Comparison of ENCODE assay signal across 1 cellular context in the genomic region with DNA sequence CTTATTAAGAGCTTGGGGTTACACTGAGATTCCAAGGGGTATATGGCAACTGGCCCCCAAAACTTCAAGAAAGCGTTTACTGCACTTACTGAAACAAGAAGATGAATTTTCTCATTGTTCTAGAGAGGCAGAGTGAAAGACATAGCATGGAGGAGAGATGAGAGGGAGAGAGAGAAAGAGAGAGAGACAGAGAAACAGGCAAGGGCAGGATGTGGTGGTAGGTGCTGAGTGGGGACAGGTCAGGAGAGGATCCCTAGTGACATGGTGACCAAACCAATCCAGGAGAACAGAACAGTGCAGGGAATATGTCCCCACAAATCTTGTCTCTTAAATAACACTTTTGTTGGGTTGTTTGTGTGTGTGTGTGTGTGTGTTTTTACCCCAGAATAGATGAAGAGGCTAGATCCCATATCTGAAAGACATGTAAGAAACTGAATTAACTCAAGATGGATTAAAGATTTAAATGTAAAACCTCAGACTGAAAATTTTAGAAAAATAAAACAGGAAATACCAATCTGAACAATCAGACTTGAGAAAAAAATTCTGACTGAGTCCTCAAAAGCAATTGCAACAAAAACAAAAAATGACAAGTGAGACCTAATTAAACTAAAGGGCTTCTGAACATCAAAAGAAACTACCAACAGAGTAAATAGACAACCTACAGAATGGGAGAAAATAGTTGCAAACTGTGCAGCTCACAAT.
TF ChIP-seq lines count a peak whose summit lies in the region.

No MANE protein-coding gene starts in this region.

TF ChIP-seq in GM12878, 131 proteins besides CTCF, POLR2A, EP300 and RAD21 (continued from another document):
- TF ChIP-seq, protein P1, sequence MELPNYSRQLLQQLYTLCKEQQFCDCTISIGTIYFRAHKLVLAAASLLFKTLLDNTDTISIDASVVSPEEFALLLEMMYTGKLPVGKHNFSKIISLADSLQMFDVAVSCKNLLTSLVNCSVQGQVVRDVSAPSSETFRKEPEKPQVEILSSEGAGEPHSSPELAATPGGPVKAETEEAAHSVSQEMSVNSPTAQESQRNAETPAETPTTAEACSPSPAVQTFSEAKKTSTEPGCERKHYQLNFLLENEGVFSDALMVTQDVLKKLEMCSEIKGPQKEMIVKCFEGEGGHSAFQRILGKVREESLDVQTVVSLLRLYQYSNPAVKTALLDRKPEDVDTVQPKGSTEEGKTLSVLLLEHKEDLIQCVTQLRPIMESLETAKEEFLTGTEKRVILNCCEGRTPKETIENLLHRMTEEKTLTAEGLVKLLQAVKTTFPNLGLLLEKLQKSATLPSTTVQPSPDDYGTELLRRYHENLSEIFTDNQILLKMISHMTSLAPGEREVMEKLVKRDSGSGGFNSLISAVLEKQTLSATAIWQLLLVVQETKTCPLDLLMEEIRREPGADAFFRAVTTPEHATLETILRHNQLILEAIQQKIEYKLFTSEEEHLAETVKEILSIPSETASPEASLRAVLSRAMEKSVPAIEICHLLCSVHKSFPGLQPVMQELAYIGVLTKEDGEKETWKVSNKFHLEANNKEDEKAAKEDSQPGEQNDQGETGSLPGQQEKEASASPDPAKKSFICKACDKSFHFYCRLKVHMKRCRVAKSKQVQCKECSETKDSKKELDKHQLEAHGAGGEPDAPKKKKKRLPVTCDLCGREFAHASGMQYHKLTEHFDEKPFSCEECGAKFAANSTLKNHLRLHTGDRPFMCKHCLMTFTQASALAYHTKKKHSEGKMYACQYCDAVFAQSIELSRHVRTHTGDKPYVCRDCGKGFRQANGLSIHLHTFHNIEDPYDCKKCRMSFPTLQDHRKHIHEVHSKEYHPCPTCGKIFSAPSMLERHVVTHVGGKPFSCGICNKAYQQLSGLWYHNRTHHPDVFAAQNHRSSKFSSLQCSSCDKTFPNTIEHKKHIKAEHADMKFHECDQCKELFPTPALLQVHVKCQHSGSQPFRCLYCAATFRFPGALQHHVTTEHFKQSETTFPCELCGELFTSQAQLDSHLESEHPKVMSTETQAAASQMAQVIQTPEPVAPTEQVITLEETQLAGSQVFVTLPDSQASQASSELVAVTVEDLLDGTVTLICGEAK (IDR thresholded peaks at IDR 0.05; ENCODE audit: borderline replicate concordance), result no peak
- no peak for TF ChIP-seq KAT2A (conservative IDR thresholded peaks at IDR 0.05; ENCODE audit: control insufficient read depth, low read depth, low read length)
- no peak for TF ChIP-seq SIN3A (IDR thresholded peaks at IDR 0.05; ENCODE audit: low read depth, low read length)
- no peak for TF ChIP-seq SRF (IDR thresholded peaks at IDR 0.05; ENCODE audit: low read depth in 2 of 2, low read length in 2 of 2)
- no peak for TF ChIP-seq FOS (IDR thresholded peaks at IDR 0.05; ENCODE audit: borderline replicate concordance, extremely low read depth, insufficient read length)
- no peak for TF ChIP-seq MEF2A (IDR thresholded peaks at IDR 0.05; ENCODE audit: insufficient read depth, low read depth, low read length)
- TF ChIP-seq HDAC6 (IDR thresholded peaks at IDR 0.05; ENCODE audit: unreplicated experiment), result no peak
- TF ChIP-seq, protein P2, sequence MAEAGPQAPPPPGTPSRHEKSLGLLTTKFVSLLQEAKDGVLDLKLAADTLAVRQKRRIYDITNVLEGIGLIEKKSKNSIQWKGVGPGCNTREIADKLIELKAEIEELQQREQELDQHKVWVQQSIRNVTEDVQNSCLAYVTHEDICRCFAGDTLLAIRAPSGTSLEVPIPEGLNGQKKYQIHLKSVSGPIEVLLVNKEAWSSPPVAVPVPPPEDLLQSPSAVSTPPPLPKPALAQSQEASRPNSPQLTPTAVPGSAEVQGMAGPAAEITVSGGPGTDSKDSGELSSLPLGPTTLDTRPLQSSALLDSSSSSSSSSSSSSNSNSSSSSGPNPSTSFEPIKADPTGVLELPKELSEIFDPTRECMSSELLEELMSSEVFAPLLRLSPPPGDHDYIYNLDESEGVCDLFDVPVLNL (IDR thresholded peaks at IDR 0.05; ENCODE audit: low read depth, low read length), result no peak
- no peak for TF ChIP-seq ZNF384 (IDR thresholded peaks at IDR 0.05; ENCODE audit: borderline replicate concordance, low read depth, low read length)
- TF ChIP-seq BRCA1 (IDR thresholded peaks at IDR 0.05; ENCODE audit: low read depth, low read length), result no peak
- no peak for TF ChIP-seq NFXL1 (IDR thresholded peaks at IDR 0.05; ENCODE audit: borderline replicate concordance)
- TF ChIP-seq, protein P3, sequence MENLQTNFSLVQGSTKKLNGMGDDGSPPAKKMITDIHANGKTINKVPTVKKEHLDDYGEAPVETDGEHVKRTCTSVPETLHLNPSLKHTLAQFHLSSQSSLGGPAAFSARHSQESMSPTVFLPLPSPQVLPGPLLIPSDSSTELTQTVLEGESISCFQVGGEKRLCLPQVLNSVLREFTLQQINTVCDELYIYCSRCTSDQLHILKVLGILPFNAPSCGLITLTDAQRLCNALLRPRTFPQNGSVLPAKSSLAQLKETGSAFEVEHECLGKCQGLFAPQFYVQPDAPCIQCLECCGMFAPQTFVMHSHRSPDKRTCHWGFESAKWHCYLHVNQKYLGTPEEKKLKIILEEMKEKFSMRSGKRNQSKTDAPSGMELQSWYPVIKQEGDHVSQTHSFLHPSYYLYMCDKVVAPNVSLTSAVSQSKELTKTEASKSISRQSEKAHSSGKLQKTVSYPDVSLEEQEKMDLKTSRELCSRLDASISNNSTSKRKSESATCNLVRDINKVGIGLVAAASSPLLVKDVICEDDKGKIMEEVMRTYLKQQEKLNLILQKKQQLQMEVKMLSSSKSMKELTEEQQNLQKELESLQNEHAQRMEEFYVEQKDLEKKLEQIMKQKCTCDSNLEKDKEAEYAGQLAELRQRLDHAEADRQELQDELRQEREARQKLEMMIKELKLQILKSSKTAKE (IDR thresholded peaks at IDR 0.05; ENCODE audit: low read depth, poor library complexity, severe bottlenecking), result no peak
- no peak for TF ChIP-seq IKZF1 (conservative IDR thresholded peaks at IDR 0.05)
- TF ChIP-seq FOXK2 (IDR thresholded peaks at IDR 0.05), result no peak
- TF ChIP-seq DPF2 (IDR thresholded peaks at IDR 0.05), result no peak
